ENCODE assay signal across 18 cellular contexts in the genomic region with DNA sequence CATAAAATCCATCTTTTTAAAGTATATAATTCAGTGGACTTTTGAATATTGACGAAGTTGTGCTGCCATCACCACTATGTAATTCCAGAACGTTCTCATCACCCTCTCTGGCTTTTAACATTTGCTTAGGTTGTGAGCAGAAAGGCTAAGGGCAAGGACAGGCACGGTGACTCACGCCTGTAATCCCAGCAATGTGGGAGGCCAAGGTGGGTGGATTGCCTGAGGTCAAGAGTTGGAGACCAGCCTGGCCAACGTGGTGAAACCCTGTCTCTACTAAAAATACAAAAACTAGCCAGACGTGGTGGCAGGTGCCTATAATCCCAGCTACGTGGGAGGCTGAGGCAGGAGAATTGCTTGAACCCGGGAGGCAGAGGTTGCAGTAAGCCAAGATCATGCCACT. TPM values are rescaled to one million over a fixed set of nuclear protein-coding genes. Genes with fewer than 3 reads are reported as not detected.
"Had no signal": no experiment of that assay in that cellular context is flagged by ENCODE, and none has a peak within 500 bp of the region (broad histone marks: within the 10 kb centered on the region; RNA-seq: fewer than 3 reads in every experiment).

No MANE protein-coding gene starts in this region.

RNA-seq across cellular contexts. Expression of gene PHOX2B, which starts 11.0 kb away (rescaled TPM):
- total RNA-seq: naive thymus-derived CD8-positive, alpha-beta T cell; natural killer cell treated with Interleukin-12 subunit alpha and Interleukin-12 subunit beta and Interleukin-15 and Interleukin-18, amount 100 ng/mL, for 72 hours; omental fat pad; osteocyte; pancreas; posterior vena cava; prostate gland; pulmonary artery endothelial cell; right atrium auricular region; sciatic nerve; skeletal muscle tissue; subcutaneous adipose tissue; temporal lobe; thoracic aorta; thyroid gland; tibial nerve; upper lobe of right lung; uterus had no signal
- polyA plus RNA-seq: naive thymus-derived CD8-positive, alpha-beta T cell had no signal
